Comparison of ENCODE assay signal across 18 cellular contexts in the genomic region with DNA sequence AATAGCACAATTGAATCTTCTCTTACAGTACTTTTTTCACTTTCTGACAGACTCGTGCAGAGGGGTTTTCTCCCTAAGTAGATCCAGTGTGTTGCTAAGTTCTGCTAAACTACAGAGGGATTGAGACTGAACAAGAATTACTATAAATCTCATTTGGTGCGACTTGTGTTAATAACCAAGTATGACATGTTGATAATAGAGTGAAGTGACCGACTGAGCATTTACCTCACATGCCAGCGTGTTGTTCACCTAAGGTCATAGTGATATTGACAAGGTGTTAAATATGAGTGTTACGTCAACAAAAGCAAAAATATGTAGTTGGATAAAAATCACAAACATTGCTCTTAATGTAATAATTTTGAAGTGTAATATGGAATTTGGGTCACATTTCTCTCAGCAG.
DNase-seq lines count a peak whose midpoint lies in the region; ATAC-seq and TF ChIP-seq lines count a peak whose summit lies in the region.
"Had no signal": no experiment of that assay in that cellular context is flagged by ENCODE, and none has a peak within 500 bp of the region (broad histone marks: within the 10 kb centered on the region; RNA-seq: fewer than 3 reads in every experiment).

No MANE protein-coding gene starts in this region.

- WGBS in gastroesophageal sphincter (ENCODE audit: low coverage in 1 of 2), 2 donors: 16 to 37% methylated on average over 5 of the region's 5 CpGs

- H3K27ac ChIP-seq in left ventricle myocardium inferior (replicated peaks) (peak overlapping the region; percentile 90), gastroesophageal sphincter (peak overlapping the region; percentile 75 to 80 (median 79)), dorsolateral prefrontal cortex (no peak overlapping the region)

- DNase-seq in Right ventricle myocardium superior: no peak
- DNase-seq in cardiac septum (ENCODE audit: low spot score): no peak
- no peak for DNase-seq in left ventricle myocardium inferior
- no peak for DNase-seq in left ventricle myocardium superior
- no peak for DNase-seq in NCI-H2171 treated with DMSO at 0.1 percent for 48 hours (lab: John Stamatoyannopoulos, UW)
- DNase-seq in dorsolateral prefrontal cortex: no peak
- DNase-seq: 8988T; C1 segment of cervical spinal cord; Calu3; CD4-positive, alpha-beta memory T cell; COR-L47; DMS53; DMS79 treated with DMSO at 0.1 percent for 48 hours; GF-D8; H9 had no signal

- H3K27me3 ChIP-seq in left ventricle myocardium inferior (ENCODE audit: low read depth): no peaks in the 10 kb centered on the region
- H3K27me3 ChIP-seq in gastroesophageal sphincter: no peaks in the 10 kb centered on the region
- H3K27me3 ChIP-seq in dorsolateral prefrontal cortex: no peaks in the 10 kb centered on the region

- TF ChIP-seq EP300 in gastroesophageal sphincter (IDR thresholded peaks at IDR 0.05): no peak

- H3K4me1 ChIP-seq in left ventricle myocardium inferior (peaks cover 42% of the 10 kb centered on the region), gastroesophageal sphincter (peaks cover 0 to 65% (median 21%) of the 10 kb centered on the region in 3 donors)

- H3K9me3 ChIP-seq in left ventricle myocardium inferior (replicated peaks) (no peaks in the 10 kb centered on the region), gastroesophageal sphincter (no peaks in the 10 kb centered on the region)

- intact Hi-C loops in Right ventricle myocardium superior (cut with DNase I) (loop anchor here (10.0 kb wide), 1 partner anchor 266 kb away; no protein-coding TSS in a partner anchor), cardiac septum (cut with DNase I) (no loop called here), left ventricle myocardium inferior (cut with micrococcal nuclease) (no loop called here), left ventricle myocardium superior (cut with micrococcal nuclease) (loop anchor here (10.0 kb wide), 1 partner anchor 94 kb away; the partner anchor contains the start of gene PDE3A), dorsolateral prefrontal cortex (cut with DNase I) (no loop called here)

- TF ChIP-seq CTCF in left ventricle myocardium inferior (IDR thresholded peaks at IDR 0.05; ENCODE audit: borderline replicate concordance) (no peak), gastroesophageal sphincter (IDR thresholded peaks at IDR 0.05) (no peak), dorsolateral prefrontal cortex (IDR thresholded peaks at IDR 0.05 in 54 of 56, conservative IDR thresholded peaks at IDR 0.05 in 2 of 56; ENCODE audit: low read depth in 1 of 56, partially characterized antibody in 56 of 56) (no peak)

- no peak overlapping the region for H3K4me3 ChIP-seq in left ventricle myocardium inferior
- H3K4me3 ChIP-seq in gastroesophageal sphincter: no peak overlapping the region
- no peak overlapping the region for H3K4me3 ChIP-seq in dorsolateral prefrontal cortex
- H3K4me3 ChIP-seq: GM23338 had no signal

- no peaks in the 10 kb centered on the region for H3K36me3 ChIP-seq in left ventricle myocardium inferior
- no peaks in the 10 kb centered on the region for H3K36me3 ChIP-seq in gastroesophageal sphincter

- ATAC-seq in Right ventricle myocardium superior (ENCODE audit: poor library complexity) (peak; percentile 25), left ventricle myocardium superior (no peak), gastroesophageal sphincter (no peak)
- ATAC-seq: GM23338, HCT116 had no signal

- TF ChIP-seq POLR2A in gastroesophageal sphincter (IDR thresholded peaks at IDR 0.05): no peak

Comparison
In these comparisons a context has a peak if more than half of its experiments do, and no peak if none do; other contexts are left out.
1. intact Hi-C loops: an anchor here in Right ventricle myocardium superior (10.0 kb wide) and left ventricle myocardium superior (10.0 kb wide); none called in cardiac septum, left ventricle myocardium inferior and dorsolateral prefrontal cortex.
2. H3K27ac ChIP-seq: peak in left ventricle myocardium inferior (single experiment) and gastroesophageal sphincter (4 of 4); none in dorsolateral prefrontal cortex (0 of 59).